ENCODE assay signal across 1 cellular context in the genomic region with DNA sequence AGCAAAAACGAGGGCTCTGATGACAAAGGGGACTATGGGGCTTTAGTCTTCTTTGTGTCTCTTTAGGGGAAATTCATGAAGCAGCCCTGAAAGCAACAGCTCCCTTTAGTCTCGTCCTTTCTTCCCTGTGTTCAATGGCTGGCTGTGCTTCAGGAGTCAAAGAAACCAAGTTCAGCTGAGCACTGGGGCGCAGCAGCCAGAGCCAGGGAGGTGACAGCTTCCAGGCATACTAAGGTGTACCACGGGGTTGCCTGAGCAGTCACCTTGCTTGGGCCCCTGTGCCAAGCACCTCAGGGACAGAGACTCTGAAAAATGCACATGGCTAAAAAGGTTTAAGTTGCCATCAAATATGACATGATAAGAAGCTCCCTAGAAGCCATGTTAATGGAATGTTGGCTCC.
TF ChIP-seq lines count a peak whose summit lies in the region.

No MANE protein-coding gene starts in this region.

TF ChIP-seq in SK-N-SH treated with all-trans-retinoic acid at 6 μM for 48 hours, 23 proteins besides CTCF, POLR2A, EP300 and RAD21 (continued from another document):
- TF ChIP-seq, protein P1, sequence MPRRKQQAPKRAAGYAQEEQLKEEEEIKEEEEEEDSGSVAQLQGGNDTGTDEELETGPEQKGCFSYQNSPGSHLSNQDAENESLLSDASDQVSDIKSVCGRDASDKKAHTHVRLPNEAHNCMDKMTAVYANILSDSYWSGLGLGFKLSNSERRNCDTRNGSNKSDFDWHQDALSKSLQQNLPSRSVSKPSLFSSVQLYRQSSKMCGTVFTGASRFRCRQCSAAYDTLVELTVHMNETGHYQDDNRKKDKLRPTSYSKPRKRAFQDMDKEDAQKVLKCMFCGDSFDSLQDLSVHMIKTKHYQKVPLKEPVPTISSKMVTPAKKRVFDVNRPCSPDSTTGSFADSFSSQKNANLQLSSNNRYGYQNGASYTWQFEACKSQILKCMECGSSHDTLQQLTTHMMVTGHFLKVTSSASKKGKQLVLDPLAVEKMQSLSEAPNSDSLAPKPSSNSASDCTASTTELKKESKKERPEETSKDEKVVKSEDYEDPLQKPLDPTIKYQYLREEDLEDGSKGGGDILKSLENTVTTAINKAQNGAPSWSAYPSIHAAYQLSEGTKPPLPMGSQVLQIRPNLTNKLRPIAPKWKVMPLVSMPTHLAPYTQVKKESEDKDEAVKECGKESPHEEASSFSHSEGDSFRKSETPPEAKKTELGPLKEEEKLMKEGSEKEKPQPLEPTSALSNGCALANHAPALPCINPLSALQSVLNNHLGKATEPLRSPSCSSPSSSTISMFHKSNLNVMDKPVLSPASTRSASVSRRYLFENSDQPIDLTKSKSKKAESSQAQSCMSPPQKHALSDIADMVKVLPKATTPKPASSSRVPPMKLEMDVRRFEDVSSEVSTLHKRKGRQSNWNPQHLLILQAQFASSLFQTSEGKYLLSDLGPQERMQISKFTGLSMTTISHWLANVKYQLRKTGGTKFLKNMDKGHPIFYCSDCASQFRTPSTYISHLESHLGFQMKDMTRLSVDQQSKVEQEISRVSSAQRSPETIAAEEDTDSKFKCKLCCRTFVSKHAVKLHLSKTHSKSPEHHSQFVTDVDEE (CRISPR knock-in tag; IDR thresholded peaks at IDR 0.05) = no peak
- TF ChIP-seq SNAI2 (CRISPR knock-in tag; IDR thresholded peaks at IDR 0.05) (no peak), GLIS3 (CRISPR knock-in tag; IDR thresholded peaks at IDR 0.05) (no peak), OSR1 (CRISPR knock-in tag; IDR thresholded peaks at IDR 0.05) (no peak)
